ENCODE assay signal across 21 cellular contexts in the genomic region with DNA sequence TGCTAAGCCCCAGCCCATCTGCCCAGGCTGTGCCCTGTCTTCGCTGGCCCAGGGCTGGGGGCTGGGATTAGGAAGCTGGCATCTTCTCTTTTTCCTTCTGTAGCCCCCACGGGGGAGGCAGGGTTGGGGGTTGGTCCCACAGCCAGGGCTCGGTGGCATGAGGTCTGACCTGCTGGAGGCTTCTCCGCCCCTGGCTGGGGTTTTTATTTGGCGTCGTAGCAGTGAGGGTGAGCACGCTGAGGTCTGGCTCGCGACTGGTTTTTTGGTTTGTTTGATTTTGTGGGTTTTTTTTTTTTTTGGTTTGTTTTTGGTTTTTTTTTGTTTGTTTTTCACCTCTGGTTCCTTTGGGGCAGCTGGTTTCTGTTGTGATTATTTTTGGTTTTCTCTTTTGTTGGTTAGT. TPM values are rescaled to one million over a fixed set of nuclear protein-coding genes. Genes with fewer than 3 reads are reported as not detected.
DNase-seq lines count a peak whose midpoint lies in the region; ATAC-seq lines count a peak whose summit lies in the region.
"Had no signal": no experiment of that assay in that cellular context is flagged by ENCODE, and none has a peak within 500 bp of the region (broad histone marks: within the 10 kb centered on the region; RNA-seq: fewer than 3 reads in every experiment).

No MANE protein-coding gene starts in this region.

- DNase-seq in T-helper 1 cell (no peak), D341Med (ENCODE audit: low spot score) (peak; percentile 74), T-helper 17 cell (no peak), OCI-M1 (lab: John Stamatoyannopoulos, UW) (no peak), superior temporal gyrus (ENCODE audit: extremely low spot score) (no peak)
- DNase-seq in naive thymus-derived CD8-positive, alpha-beta T cell, result peak in 1 of 10 donors; percentile 23
- DNase-seq: effector CD4-positive, alpha-beta T cell; mesendoderm; NCI-H1436; NCI-H345; SHP77 treated with DMSO at 0.1 percent for 48 hours; stimulated activated naive CD4-positive, alpha-beta T cell had no signal

- peak; percentile 67 for ATAC-seq in T-helper 17 cell
- ATAC-seq in naive thymus-derived CD8-positive, alpha-beta T cell, result peak in 1 of 2 donors; percentile 35
- no peak for ATAC-seq in HG03469 (IDR thresholded peaks at IDR 0.05; ENCODE audit: unreplicated experiment)
- ATAC-seq: activated CD4-positive, CD25-positive, alpha-beta regulatory T cell treated with anti-CD3 and anti-CD28 coated beads, Interleukin-2, amount 50 U/mL, for 24 hours had no signal

- peak overlapping the region; percentile 49 for H3K4me3 Mint-ChIP-seq in T-helper 1 cell treated with Interleukin-12 subunit alpha and Interleukin-12 subunit beta and Interleukin-4 antibody, amounts not matched to agents 30 μg/mL and 1 μg/mL, for 36 hours
- H3K4me3 Mint-ChIP-seq in T-helper 17 cell, result peak overlapping the region; percentile 33
- peak overlapping the region in 3 of 10 donors; percentile 15 to 59 (median 22) for H3K4me3 Mint-ChIP-seq in naive thymus-derived CD8-positive, alpha-beta T cell
- H3K4me3 Mint-ChIP-seq: CD14-positive monocyte, neural progenitor cell had no signal

- peak overlapping the region; percentile 73 for H3K27ac Mint-ChIP-seq in T-helper 1 cell treated with Interleukin-12 subunit alpha and Interleukin-12 subunit beta and Interleukin-4 antibody, amounts not matched to agents 30 μg/mL and 1 μg/mL, for 36 hours
- H3K27ac Mint-ChIP-seq in T-helper 17 cell, result peak overlapping the region; percentile 91
- H3K27ac Mint-ChIP-seq in naive thymus-derived CD8-positive, alpha-beta T cell, result peak overlapping the region in 8 of 10 donors; percentile 47 to 90 (median 68)
- H3K27ac Mint-ChIP-seq: neural progenitor cell had no signal

- no peaks in the 10 kb centered on the region for H3K9me3 Mint-ChIP-seq in T-helper 1 cell treated with Interleukin-12 subunit alpha and Interleukin-12 subunit beta and Interleukin-4 antibody, amounts not matched to agents 30 μg/mL and 1 μg/mL, for 36 hours
- H3K9me3 Mint-ChIP-seq in naive thymus-derived CD8-positive, alpha-beta T cell, result no peaks in the 10 kb centered on the region
- H3K9me3 Mint-ChIP-seq: CD14-positive monocyte, neural progenitor cell had no signal

- peaks cover 34% of the 10 kb centered on the region for H3K4me1 Mint-ChIP-seq in T-helper 1 cell treated with Interleukin-12 subunit alpha and Interleukin-12 subunit beta and Interleukin-4 antibody, amounts not matched to agents 30 μg/mL and 1 μg/mL, for 36 hours (ENCODE audit: low read depth)
- peaks cover 35% of the 10 kb centered on the region for H3K4me1 Mint-ChIP-seq in T-helper 17 cell
- peaks cover 12 to 46% (median 29%) of the 10 kb centered on the region in 4 donors for H3K4me1 Mint-ChIP-seq in naive thymus-derived CD8-positive, alpha-beta T cell

- H3K9me3 ChIP-seq in T-helper 17 cell (ENCODE audit: control insufficient read depth, low read length, poor library complexity, severe bottlenecking), result no peaks in the 10 kb centered on the region
- H3K9me3 ChIP-seq: A549 had no signal

- POLR2A ChIA-PET in naive thymus-derived CD8-positive, alpha-beta T cell (lab: Charles Lee), result interaction anchor here (0.6 to 0.7 kb wide), 3 partner anchors 19 to 113 kb away, joined by 3 to 5 read pairs (median 4); no protein-coding TSS in a partner anchor

- H3K27me3 Mint-ChIP-seq in T-helper 1 cell treated with Interleukin-12 subunit alpha and Interleukin-12 subunit beta and Interleukin-4 antibody, amounts not matched to agents 30 μg/mL and 1 μg/mL, for 36 hours (ENCODE audit: low read depth), result no peaks in the 10 kb centered on the region
- no peaks in the 10 kb centered on the region for H3K27me3 Mint-ChIP-seq in T-helper 17 cell
- no peaks in the 10 kb centered on the region for H3K27me3 Mint-ChIP-seq in naive thymus-derived CD8-positive, alpha-beta T cell

- peaks cover 29% of the 10 kb centered on the region for H3K36me3 Mint-ChIP-seq in T-helper 1 cell treated with Interleukin-12 subunit alpha and Interleukin-12 subunit beta and Interleukin-4 antibody, amounts not matched to agents 30 μg/mL and 1 μg/mL, for 36 hours (ENCODE audit: low read depth)
- peaks cover 10% of the 10 kb centered on the region for H3K36me3 Mint-ChIP-seq in T-helper 17 cell (ENCODE audit: low read depth)
- peaks cover 0 to 38% (median 6%) of the 10 kb centered on the region in 3 donors for H3K36me3 Mint-ChIP-seq in naive thymus-derived CD8-positive, alpha-beta T cell
- H3K36me3 Mint-ChIP-seq: neural progenitor cell had no signal

RNA-seq across cellular contexts. Expression of gene ZNF574, which starts 14.7 kb away (rescaled TPM):
- total RNA-seq in T-helper 17 cell, result 10 to 100 TPM; 23.1 to 23.6 TPM
- total RNA-seq in naive thymus-derived CD8-positive, alpha-beta T cell, result 10 to 100 TPM; 18.3 to 20.8 TPM
- 10 to 100 TPM in 1 of 3 donors, 1 to 10 TPM in 2; 7.8 to 21.5 (median 8.0) TPM for polyA plus RNA-seq in naive thymus-derived CD8-positive, alpha-beta T cell

RNA-seq across cellular contexts. Expression of gene GRIK5, which starts 20.7 kb away (rescaled TPM):
- under 1 TPM; 0.42 to 0.55 TPM for total RNA-seq in T-helper 17 cell
- under 1 TPM; 0.25 to 0.34 TPM for total RNA-seq in naive thymus-derived CD8-positive, alpha-beta T cell
- not detected for polyA plus RNA-seq in naive thymus-derived CD8-positive, alpha-beta T cell
- total RNA-seq: HT1080 had no signal

RNA-seq across cellular contexts. Expression of gene POU2F2, which starts 41.6 kb away (rescaled TPM):
- 10 to 100 TPM; 24.5 to 42.7 TPM for total RNA-seq in T-helper 17 cell
- 10 to 100 TPM; 85.0 to 88.5 TPM for total RNA-seq in naive thymus-derived CD8-positive, alpha-beta T cell
- polyA plus RNA-seq in naive thymus-derived CD8-positive, alpha-beta T cell, result 1 to 10 TPM; 2.4 to 6.6 (median 4.7) TPM
- total RNA-seq: cardiac muscle cell, hepatocyte had no signal
